In genomic region chr14:49995162-49995561, GRCh38 we compare ENCODE assay signal across 1 cellular context.
TF ChIP-seq lines count a peak whose summit lies in the region.

No MANE protein-coding gene starts in this region.

TF ChIP-seq in HepG2, 621 proteins besides CTCF, POLR2A, EP300 and RAD21:
- TF ChIP-seq HNF1A (IDR thresholded peaks at IDR 0.05; ENCODE audit: low read depth) (no peak), HNF1A (CRISPR knock-in tag; IDR thresholded peaks at IDR 0.05; ENCODE audit: borderline replicate concordance) (no peak), AGO1 (IDR thresholded peaks at IDR 0.05; ENCODE audit: low read depth, low read length, poor library complexity, severe bottlenecking) (no peak), STAT5B (CRISPR knock-in tag; IDR thresholded peaks at IDR 0.05) (no peak), ZBTB42 (CRISPR knock-in tag; IDR thresholded peaks at IDR 0.05) (no peak), ISX (CRISPR knock-in tag; conservative IDR thresholded peaks at IDR 0.05) (no peak), ZNF318 (CRISPR knock-in tag; IDR thresholded peaks at IDR 0.05) (no peak), ZNF605 (CRISPR knock-in tag; IDR thresholded peaks at IDR 0.05) (no peak), EHMT2 (IDR thresholded peaks at IDR 0.05; ENCODE audit: borderline replicate concordance, low read depth, low read length) (no peak), HNRNPL (IDR thresholded peaks at IDR 0.05; ENCODE audit: low read depth, low read length) (no peak), NBN (conservative IDR thresholded peaks at IDR 0.05) (no peak), ZKSCAN5 (CRISPR knock-in tag; IDR thresholded peaks at IDR 0.05) (no peak), JUND (CRISPR knock-in tag; IDR thresholded peaks at IDR 0.05) (no peak)
